ENCODE assay signal across 20 cellular contexts in genomic region chr6:6910734-6911295, GRCh38.
"Had no signal": no experiment of that assay in that cellular context is flagged by ENCODE, and none has a peak within 500 bp of the region (broad histone marks: within the 10 kb centered on the region; RNA-seq: fewer than 3 reads in every experiment).

No MANE protein-coding gene starts in this region.

- H3K9me3 ChIP-seq: heart right ventricle, mucosa of descending colon, neutrophil, psoas muscle, spleen, tibial artery, upper lobe of left lung, uterus had no signal

- H3K4me3 ChIP-seq: heart right ventricle, mucosa of descending colon, psoas muscle, spleen, tibial artery, upper lobe of left lung, uterus had no signal

- DNase-seq: effector CD4-positive, alpha-beta T cell; endodermal cell; heart right ventricle; hypothalamus; kidney glomerular epithelial cell; mucosa of descending colon; naive thymus-derived CD8-positive, alpha-beta T cell; psoas muscle; retina; stimulated activated CD4-positive, alpha-beta T cell treated with anti-CD3 and anti-CD28 coated beads, Interleukin-15, amount 100 ng/mL, for 24 hours; stimulated activated CD4-positive, alpha-beta T cell treated with anti-CD3 and anti-CD28 coated beads, Interleukin-1b, Interleukin-23, amount 100 ng/mL, for 48 hours; stimulated activated CD4-positive, alpha-beta T cell treated with anti-CD3 and anti-CD28 coated beads, Interleukin-4, amount 100 ng/mL, for 24 hours; tibial artery; upper lobe of left lung; uterus had no signal

- H3K27ac ChIP-seq: heart right ventricle, neutrophil, psoas muscle, spleen, tibial artery, upper lobe of left lung, uterus had no signal

- ATAC-seq: heart right ventricle; left lobe of liver; mucosa of descending colon; naive thymus-derived CD8-positive, alpha-beta T cell; psoas muscle; sciatic nerve; stimulated activated memory B cell treated with anti-CD40 and anti-IgM and Interleukin-4, amounts not matched to agents 10 μg/mL and 1 μg/mL and 100 μg/mL, for 72 hours had no signal

- H3K4me1 ChIP-seq: uterus had no signal

- H3K36me3 ChIP-seq: heart right ventricle, neutrophil, spleen, tibial artery, upper lobe of left lung, uterus had no signal

- H3K27me3 ChIP-seq: heart right ventricle, neutrophil, spleen, upper lobe of left lung, uterus had no signal
